ENCODE assay signal across 1 cellular context in genomic region chr17:71900830-71901229, GRCh38.
TF ChIP-seq lines count a peak whose summit lies in the region.

No MANE protein-coding gene starts in this region.

TF ChIP-seq in HCT116, 20 proteins besides CTCF, POLR2A, EP300 and RAD21 (continued from another document):
- no peak for TF ChIP-seq ZBTB33 (IDR thresholded peaks at IDR 0.05; ENCODE audit: extremely low read depth, insufficient replicate concordance, low read length)
- peak; percentile 67 for TF ChIP-seq MAX (IDR thresholded peaks at IDR 0.05)
- peak; percentile 62 for TF ChIP-seq CEBPB (IDR thresholded peaks at IDR 0.05; ENCODE audit: low read depth)
